8 cellular contexts compared by ENCODE assay signal in genomic region chr14:21902561-21903199, GRCh38.
DNase-seq lines count a peak whose midpoint lies in the region; ATAC-seq, FAIRE-seq and TF ChIP-seq lines count a peak whose summit lies in the region.

No MANE protein-coding gene starts in this region.

- H3K27ac ChIP-seq in GM12878 (ENCODE audit: control insufficient read depth, insufficient read depth) (no peak overlapping the region), neutrophil (peak overlapping the region; percentile 38)

- CTCF ChIA-PET in GM12878 (lab: Yijun Ruan, JAX) = interaction anchor here (0.7 to 0.9 kb wide), 2 partner anchors 15 to 20 kb away, joined by 3 read pairs; no protein-coding TSS in a partner anchor

- 0 out of 3 replicates have a peak, but pooled peaks have one; percentile 40 for ATAC-seq in GM12878
- ATAC-seq in HG03439 (IDR thresholded peaks at IDR 0.05; ENCODE audit: unreplicated experiment) = no peak
- no peak for ATAC-seq in Right ventricle myocardium inferior

- no peak for TF ChIP-seq RAD21 in GM12878 (IDR thresholded peaks at IDR 0.05; ENCODE audit: insufficient read depth, low read depth, low read length)

- no peaks in the 10 kb centered on the region for H3K79me2 ChIP-seq in GM12878 (ENCODE audit: control insufficient read depth, insufficient read depth, low read length)

- BruUV-seq in GM12878 (replicated peaks; lab: Mats Ljungman, UMichigan) = no TSS peak

- H4K20me1 ChIP-seq in GM12878 (ENCODE audit: control insufficient read depth, insufficient read depth) = no peaks in the 10 kb centered on the region

- peak; percentile 48 for DNase-seq in SK-MEL-5 (ENCODE audit: low read depth, low spot score)
- DNase-seq in GM12878 (ENCODE audit: low read depth, low spot score) = no peak
- DNase-seq in dedifferentiated amniotic fluid mesenchymal stem cell (ENCODE audit: extremely low spot score) = no peak
- DNase-seq in foreskin fibroblast = no peak
- no peak for DNase-seq in Right ventricle myocardium inferior (ENCODE audit: missing footprints)

- no peaks in the 10 kb centered on the region for H3K36me3 ChIP-seq in GM12878 (ENCODE audit: control insufficient read depth in 2 of 2, insufficient read depth in 2 of 2, low read length in 1 of 2)
- H3K36me3 ChIP-seq in neutrophil = no peaks in the 10 kb centered on the region

- H2AFZ ChIP-seq in GM12878 (ENCODE audit: control insufficient read depth, low read depth, low read length) = no peak overlapping the region

- intact Hi-C loops in GM12878 (cut with micrococcal nuclease; ENCODE audit: unreplicated experiment) (no loop called here), Right ventricle myocardium inferior (cut with DNase I) (no loop called here)

- no peak overlapping the region for H3K9ac ChIP-seq in GM12878 (ENCODE audit: control insufficient read depth, insufficient read depth, low read length)

- H3K4me3 ChIP-seq in GM12875 (ENCODE audit: low read depth, low read length) (no peak overlapping the region), GM12878 (no peak overlapping the region), neutrophil (ENCODE audit: low read depth in 1 of 2, low read length in 1 of 2) (peak overlapping the region in 1 of 2 experiments; percentile 29), foreskin fibroblast (ENCODE audit: low read depth in 1 of 2, low read length in 2 of 2) (no peak overlapping the region)

- RAD21 ChIA-PET in GM12878 (lab: Charles Lee; ENCODE audit: unreplicated experiment) = no interaction called here

- H3K27me3 ChIP-seq in GM12878 (replicated peaks in 1 of 2; ENCODE audit: control insufficient read depth in 2 of 2, insufficient read depth in 2 of 2, low read length in 1 of 2) (no peaks in the 10 kb centered on the region), neutrophil (no peaks in the 10 kb centered on the region)

- H3K4me1 ChIP-seq in GM12878 (ENCODE audit: control insufficient read depth, insufficient read depth, low read length) (no peaks in the 10 kb centered on the region), neutrophil (ENCODE audit: control insufficient read depth in 1 of 2, insufficient read depth in 1 of 2, low read depth in 1 of 2, low read length in 1 of 2) (peaks cover 0 to 11% of the 10 kb centered on the region in 2 experiments)

- in situ Hi-C loops in SK-MEL-5 (cut with HindIII; ENCODE audit: low pct_unique_long_range_greater_than_20kb, low sequenced_read_pairs) (no loop called here), GM12878 (cut with MboI) (no loop called here)

- 25% methylated on average over 4 of the region's 4 CpGs for WGBS in GM12878 (ENCODE audit: insufficient coverage, insufficient replicate concordance, low lambda C conversion rate, missing lambda C conversion rate)

- SMC1A ChIA-PET in GM12878 (lab: Charles Lee; ENCODE audit: uncharacterized antibody, unreplicated experiment) = no interaction called here

- no peak overlapping the region for H3K4me2 ChIP-seq in GM12878 (ENCODE audit: control insufficient read depth, insufficient read depth)

- peak; percentile 31; the same call in 1 of the 2 replicates for TF ChIP-seq CTCF in GM12875 (IDR thresholded peaks at IDR 0.05; ENCODE audit: borderline replicate concordance, insufficient read depth, low read depth, low read length)
- TF ChIP-seq CTCF in GM12878 (IDR thresholded peaks at IDR 0.05 in 2 of 3, conservative IDR thresholded peaks at IDR 0.05 in 1 of 3; ENCODE audit: control insufficient read depth in 2 of 3, extremely low read depth in 1 of 3, insufficient read depth in 1 of 3, low read depth in 3 of 3, low read length in 3 of 3) = peak; percentile 15 to 41 (median 18); a peak in 2 of 6 replicates
- TF ChIP-seq CTCF in neutrophil (IDR thresholded peaks at IDR 0.05) = peak; percentile 10
- no peak for TF ChIP-seq CTCF in foreskin fibroblast (IDR thresholded peaks at IDR 0.05; ENCODE audit: low read depth, low read length)

- FAIRE-seq in GM12878 (lab: Jason Lieb, UNC) = no peak

- POLR2A ChIA-PET in GM12878 (lab: Charles Lee) = no interaction called here

- no peak for TF ChIP-seq EP300 in GM12878 (IDR thresholded peaks at IDR 0.05; ENCODE audit: borderline replicate concordance in 1 of 2, control insufficient read depth in 1 of 2, low read depth in 2 of 2, low read length in 2 of 2)

- no peaks in the 10 kb centered on the region for H3K9me3 ChIP-seq in GM12878 (replicated peaks; ENCODE audit: control insufficient read depth, insufficient read depth, low read length)
- H3K9me3 ChIP-seq in neutrophil = no peaks in the 10 kb centered on the region

- no peak for TF ChIP-seq POLR2A in GM12878 (IDR thresholded peaks at IDR 0.05; ENCODE audit: low read depth, low read length)

TF ChIP-seq in GM12878, 131 proteins besides CTCF, POLR2A, EP300 and RAD21 (continues in another document):
- TF ChIP-seq ATF2 (IDR thresholded peaks at IDR 0.05; ENCODE audit: low read length) = no peak
- no peak for TF ChIP-seq USF2 (IDR thresholded peaks at IDR 0.05; ENCODE audit: borderline replicate concordance, low read depth, low read length)
- TF ChIP-seq CEBPZ (IDR thresholded peaks at IDR 0.05; ENCODE audit: low read depth, low read length) = no peak
- TF ChIP-seq IRF3 (IDR thresholded peaks at IDR 0.05) = no peak
- TF ChIP-seq TCF7 (IDR thresholded peaks at IDR 0.05; ENCODE audit: borderline replicate concordance) = no peak
- TF ChIP-seq NKRF (conservative IDR thresholded peaks at IDR 0.05) = no peak
- TF ChIP-seq CEBPB (IDR thresholded peaks at IDR 0.05; ENCODE audit: borderline replicate concordance in 1 of 2, low read depth in 2 of 2, low read length in 2 of 2) = no peak
